Comparison of ENCODE assay signal across 13 cellular contexts in the genomic region with DNA sequence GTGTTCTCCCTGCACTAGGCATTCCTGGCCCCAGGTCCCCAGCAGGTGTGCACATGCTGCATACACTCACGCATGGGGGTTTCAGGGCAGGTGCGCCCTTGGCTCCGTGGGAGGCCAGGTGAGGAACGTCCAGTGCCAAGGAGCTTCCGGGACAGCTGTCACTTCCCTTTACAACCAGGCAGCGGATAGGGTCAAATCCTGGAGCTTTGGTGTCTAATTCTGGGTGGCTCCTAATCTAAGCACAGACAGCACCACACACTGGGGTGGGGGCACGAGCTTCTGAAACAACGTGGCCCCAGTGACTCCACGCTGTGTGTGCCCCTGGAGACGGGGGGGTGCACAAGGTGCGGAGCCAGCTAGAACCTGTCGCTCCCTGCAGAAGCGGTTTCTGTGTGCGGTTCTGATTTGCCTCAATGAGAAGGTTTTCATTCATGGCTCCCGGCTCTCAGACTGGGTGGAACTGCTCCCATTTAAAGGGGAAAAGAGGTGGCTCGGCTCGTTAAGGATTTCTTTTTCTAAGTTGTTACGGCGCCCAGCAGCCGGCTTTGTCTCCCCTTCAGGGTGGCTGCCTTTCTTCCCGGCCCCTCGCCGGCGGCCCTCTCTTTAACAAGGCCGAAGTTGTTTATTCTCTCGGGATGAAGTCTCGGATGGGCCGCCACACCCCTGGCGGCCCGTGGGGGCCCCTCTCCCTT. TPM values are rescaled to one million over a fixed set of nuclear protein-coding genes. Genes with fewer than 3 reads are reported as not detected.
DNase-seq lines count a peak whose midpoint lies in the region; ATAC-seq and TF ChIP-seq lines count a peak whose summit lies in the region.
"Had no signal": no experiment of that assay in that cellular context is flagged by ENCODE, and none has a peak within 500 bp of the region (broad histone marks: within the 10 kb centered on the region; RNA-seq: fewer than 3 reads in every experiment).

No MANE protein-coding gene starts in this region.

- no peak for TF ChIP-seq POLR2A in right lobe of liver (IDR thresholded peaks at IDR 0.05)

- CTCF ChIA-PET in A673 (lab: Charles Lee) (interaction anchor here (0.6 kb wide), 1 partner anchor 46 kb away, joined by 6 read pairs; no protein-coding TSS in a partner anchor), HEK293 (lab: Yijun Ruan, JAX) (interaction anchor here (4.8 kb wide), 1 partner anchor 544 kb away, joined by 54 read pairs; no protein-coding TSS in a partner anchor), RWPE1 (lab: Yijun Ruan, JAX) (interaction anchor here (1.2 to 5.1 kb wide), 2 partner anchors 24 to 544 kb away, joined by 3 to 69 read pairs; no protein-coding TSS in a partner anchor)

- TF ChIP-seq CTCF in A673 (conservative IDR thresholded peaks at IDR 0.05; ENCODE audit: low read depth, low read length): no peak
- TF ChIP-seq CTCF in HEK293 (tag by site-specific recombination; IDR thresholded peaks at IDR 0.05): no peak
- no peak for TF ChIP-seq CTCF in RWPE1 (conservative IDR thresholded peaks at IDR 0.05; ENCODE audit: low read depth)
- TF ChIP-seq CTCF in right lobe of liver (IDR thresholded peaks at IDR 0.05): no peak

- H3K36me3 ChIP-seq in A673 (ENCODE audit: insufficient read depth, low read length, poor library complexity, severe bottlenecking): peaks cover 89% of the 10 kb centered on the region
- peaks cover 0 to 72% of the 10 kb centered on the region in 2 experiments; a peak in 1 of 3 replicates for H3K36me3 ChIP-seq in HEK293 (ENCODE audit: control insufficient read depth in 2 of 2, insufficient read depth in 1 of 2, low read length in 2 of 2)
- H3K36me3 ChIP-seq in right lobe of liver: peaks cover 0 to 45% (median 9%) of the 10 kb centered on the region in 4 donors
- H3K36me3 ChIP-seq: BLaER1, ovary had no signal

- 85% methylated on average over 15 of the region's 30 CpGs for WGBS in right lobe of liver (ENCODE audit: insufficient coverage, low coverage, low lambda C conversion rate, missing lambda C conversion rate)

- POLR2A ChIA-PET in A673 (lab: Charles Lee; ENCODE audit: low non-redundant PET) (interaction anchor here (0.6 kb wide), 1 partner anchor 10 kb away, joined by 3 read pairs; no protein-coding TSS in a partner anchor), HEK293 (lab: Yijun Ruan, JAX) (interaction anchor here (1.6 kb wide), 1 partner anchor 30 kb away, joined by 4 read pairs; the partner anchor contains the start of gene LTO1), RWPE1 (lab: Yijun Ruan, JAX; ENCODE audit: low non-redundant PET) (no interaction called here)

- H3K27me3 ChIP-seq in A673 (replicated peaks; ENCODE audit: insufficient read depth, low read depth, low read length, poor library complexity) (no peaks in the 10 kb centered on the region), right lobe of liver (no peaks in the 10 kb centered on the region)
- H3K27me3 ChIP-seq: ovary had no signal

- peak overlapping the region; percentile 86 for H3K4me3 ChIP-seq in A673 (ENCODE audit: low read depth, low read length, poor library complexity, severe bottlenecking)
- no peak overlapping the region for H3K4me3 ChIP-seq in HEK293 (ENCODE audit: low read depth, low read length)
- H3K4me3 ChIP-seq in right lobe of liver: no peak overlapping the region
- H3K4me3 ChIP-seq: BLaER1, ovary had no signal

- H3K9me3 ChIP-seq in A673 (ENCODE audit: low read depth, low read length, poor library complexity, severe bottlenecking) (no peaks in the 10 kb centered on the region), HEK293 (ENCODE audit: control insufficient read depth, insufficient read depth, low read depth, low read length) (no peaks in the 10 kb centered on the region), right lobe of liver (no peaks in the 10 kb centered on the region)
- H3K9me3 ChIP-seq: BLaER1, ovary had no signal

- peak overlapping the region; percentile 99 for H3K27ac ChIP-seq in A673 (ENCODE audit: low read depth, low read length, poor library complexity, severe bottlenecking)
- no peak overlapping the region for H3K27ac ChIP-seq in HEK293 (ENCODE audit: extremely low read depth, low read depth, low read length)
- peak overlapping the region; percentile 87 for H3K27ac ChIP-seq in RWPE1
- no peak overlapping the region for H3K27ac ChIP-seq in right lobe of liver
- H3K27ac ChIP-seq: BLaER1, ovary had no signal

- H3K4me1 ChIP-seq in A673 (ENCODE audit: insufficient read depth, low read length, poor library complexity, severe bottlenecking): peaks cover 58% of the 10 kb centered on the region
- peaks cover 3% of the 10 kb centered on the region; the same call in 1 of the 2 replicates for H3K4me1 ChIP-seq in HEK293 (ENCODE audit: control insufficient read depth, insufficient read depth, low read length)
- peaks cover 0 to 14% (median 7%) of the 10 kb centered on the region in 4 donors for H3K4me1 ChIP-seq in right lobe of liver

- ATAC-seq in right lobe of liver (no peak), HG03108 (IDR thresholded peaks at IDR 0.05; ENCODE audit: unreplicated experiment) (no peak), HG03442 (IDR thresholded peaks at IDR 0.05; ENCODE audit: unreplicated experiment) (no peak)

- BruUV-seq in A673 (replicated peaks; lab: Mats Ljungman, UMichigan): no TSS peak

- intact Hi-C loops in A673 (cut with micrococcal nuclease; ENCODE audit: unreplicated experiment) (no loop called here), right lobe of liver (cut with DNase I) (loop anchor here in 1 of 2 donors (5.0 kb wide), 2 partner anchors 354 to 544 kb away; partner anchors contain the start of gene MYEOV)

- DNase-seq in A673 (ENCODE audit: low spot score) (peak; percentile 77), RWPE1 (ENCODE audit: low spot score) (no peak), right lobe of liver (peak in 2 of 3 donors; percentile 18 to 45), NCI-H446 treated with DMSO at 0.1 percent for 48 hours (lab: John Stamatoyannopoulos, UW) (no peak), NCI-H1092 treated with DMSO at 0.1 percent for 48 hours (lab: John Stamatoyannopoulos, UW) (no peak)
- DNase-seq: GDM1; stimulated activated CD4-positive, alpha-beta T cell treated with anti-CD3 and anti-CD28 coated beads, Interleukin-2, amount 100 ng/mL, for 48 hours; stimulated activated naive CD4-positive, alpha-beta T cell treated with Interleukin-2 at 50 U/mL for 16 hours had no signal

TF ChIP-seq in HEK293, 187 proteins besides CTCF, POLR2A, EP300 and RAD21:
- TF ChIP-seq PATZ1 (tag by site-specific recombination; IDR thresholded peaks at IDR 0.05) (no peak), SCRT2 (tag by site-specific recombination; IDR thresholded peaks at IDR 0.05) (peak; percentile 57; the same call in 1 of the 2 replicates)
TF ChIP-seq in HEK293: peak in this region for 1.

RNA-seq across cellular contexts. Expression of gene CCND1, which starts 5.0 kb away (rescaled TPM):
- total RNA-seq in A673 (2021): 2,517 and 2,519 TPM in 2 replicates
- 100 to 1,000 TPM in 3 of 6 experiments, 10 to 100 TPM in 3; 67.0 to 283 (median 94.1) TPM for total RNA-seq in right lobe of liver

RNA-seq across cellular contexts. Expression of gene LTO1, which starts 29.2 kb away (rescaled TPM):
- 52.8 and 56.0 TPM in 2 replicates for total RNA-seq in A673 (2021)
- 1 to 10 TPM; 4.1 to 7.9 (median 5.6) TPM for total RNA-seq in right lobe of liver

RNA-seq across cellular contexts. Expression of gene FGF19, which starts 57.9 kb away (rescaled TPM):
- total RNA-seq in A673 (2021) (0.69 TPM in 1 of 2 replicates, not detected in the other), right lobe of liver (under 1 TPM in 1 of 6 experiments, not detected in 5; 0.18 TPM)

Comparison
In these comparisons a context has a peak if more than half of its experiments do, and no peak if none do; other contexts are left out.
1. DNase-seq: peak in A673 (single experiment) and right lobe of liver (2 of 3); none in RWPE1 (single experiment), NCI-H446 treated with DMSO at 0.1 percent for 48 hours (single experiment) and NCI-H1092 treated with DMSO at 0.1 percent for 48 hours (single experiment).
2. H3K27ac ChIP-seq: peak in A673 (single experiment) and RWPE1 (single experiment); none in HEK293 (single experiment) and right lobe of liver (0 of 3).